In the genomic region with DNA sequence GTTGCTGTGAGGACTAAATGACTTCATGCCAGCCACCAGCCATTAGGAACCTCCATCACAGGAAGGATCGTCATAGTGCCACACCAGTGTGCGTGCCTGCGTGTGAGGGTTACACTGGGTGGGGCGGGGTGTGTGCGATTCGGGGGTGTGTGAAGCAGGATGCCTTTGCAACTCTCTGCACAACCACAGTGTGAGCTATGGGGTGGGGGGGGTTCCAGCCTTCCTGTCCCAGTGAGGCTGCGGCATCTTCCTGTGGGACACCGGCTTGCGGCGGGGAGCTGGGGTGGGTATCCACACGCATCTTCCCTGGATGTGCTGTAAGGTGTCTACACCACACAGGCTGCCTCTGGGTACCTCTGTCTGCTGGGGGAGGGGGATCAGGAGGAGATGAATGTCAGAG, we compare ENCODE assay signal across 1 cellular context.
TF ChIP-seq lines count a peak whose summit lies in the region.

No MANE protein-coding gene starts in this region.

TF ChIP-seq in H1, 55 proteins besides CTCF, POLR2A, EP300 and RAD21:
- TF ChIP-seq YY1 (IDR thresholded peaks at IDR 0.05; ENCODE audit: low read depth, low read length) (no peak), BCL11A (IDR thresholded peaks at IDR 0.05; ENCODE audit: low read depth in 2 of 2, low read length in 2 of 2) (no peak), RBBP5 (IDR thresholded peaks at IDR 0.05; ENCODE audit: borderline replicate concordance, low read depth, low read length) (no peak), FOSL1 (IDR thresholded peaks at IDR 0.05; ENCODE audit: insufficient read depth, low read depth, low read length) (no peak), NANOG (IDR thresholded peaks at IDR 0.05; ENCODE audit: insufficient read depth, low read depth, low read length, poor library complexity, severe bottlenecking) (no peak), SIRT6 (IDR thresholded peaks at IDR 0.05; ENCODE audit: low read length) (no peak), TCF12 (IDR thresholded peaks at IDR 0.05; ENCODE audit: low read depth, low read length) (no peak), SP2 (IDR thresholded peaks at IDR 0.05; ENCODE audit: low read length) (no peak), SIN3A (conservative IDR thresholded peaks at IDR 0.05 in 1 of 2, IDR thresholded peaks at IDR 0.05 in 1 of 2; ENCODE audit: low read depth in 1 of 2, low read length in 2 of 2) (no peak), CBX5 (IDR thresholded peaks at IDR 0.05; ENCODE audit: low read depth, low read length) (no peak), SP4 (IDR thresholded peaks at IDR 0.05; ENCODE audit: low read length) (no peak), CREB1 (IDR thresholded peaks at IDR 0.05) (no peak), CEBPB (IDR thresholded peaks at IDR 0.05; ENCODE audit: low read depth, low read length) (no peak), BACH1 (IDR thresholded peaks at IDR 0.05; ENCODE audit: low read length) (no peak), CBX8 (IDR thresholded peaks at IDR 0.05; ENCODE audit: borderline replicate concordance, low read depth, low read length) (no peak), POLR2AphosphoS5 (IDR thresholded peaks at IDR 0.05; ENCODE audit: low read depth, low read length) (no peak), BRCA1 (IDR thresholded peaks at IDR 0.05; ENCODE audit: low read depth, low read length) (no peak), JUN (IDR thresholded peaks at IDR 0.05; ENCODE audit: low read depth, low read length) (no peak)
- TF ChIP-seq, protein P1, sequence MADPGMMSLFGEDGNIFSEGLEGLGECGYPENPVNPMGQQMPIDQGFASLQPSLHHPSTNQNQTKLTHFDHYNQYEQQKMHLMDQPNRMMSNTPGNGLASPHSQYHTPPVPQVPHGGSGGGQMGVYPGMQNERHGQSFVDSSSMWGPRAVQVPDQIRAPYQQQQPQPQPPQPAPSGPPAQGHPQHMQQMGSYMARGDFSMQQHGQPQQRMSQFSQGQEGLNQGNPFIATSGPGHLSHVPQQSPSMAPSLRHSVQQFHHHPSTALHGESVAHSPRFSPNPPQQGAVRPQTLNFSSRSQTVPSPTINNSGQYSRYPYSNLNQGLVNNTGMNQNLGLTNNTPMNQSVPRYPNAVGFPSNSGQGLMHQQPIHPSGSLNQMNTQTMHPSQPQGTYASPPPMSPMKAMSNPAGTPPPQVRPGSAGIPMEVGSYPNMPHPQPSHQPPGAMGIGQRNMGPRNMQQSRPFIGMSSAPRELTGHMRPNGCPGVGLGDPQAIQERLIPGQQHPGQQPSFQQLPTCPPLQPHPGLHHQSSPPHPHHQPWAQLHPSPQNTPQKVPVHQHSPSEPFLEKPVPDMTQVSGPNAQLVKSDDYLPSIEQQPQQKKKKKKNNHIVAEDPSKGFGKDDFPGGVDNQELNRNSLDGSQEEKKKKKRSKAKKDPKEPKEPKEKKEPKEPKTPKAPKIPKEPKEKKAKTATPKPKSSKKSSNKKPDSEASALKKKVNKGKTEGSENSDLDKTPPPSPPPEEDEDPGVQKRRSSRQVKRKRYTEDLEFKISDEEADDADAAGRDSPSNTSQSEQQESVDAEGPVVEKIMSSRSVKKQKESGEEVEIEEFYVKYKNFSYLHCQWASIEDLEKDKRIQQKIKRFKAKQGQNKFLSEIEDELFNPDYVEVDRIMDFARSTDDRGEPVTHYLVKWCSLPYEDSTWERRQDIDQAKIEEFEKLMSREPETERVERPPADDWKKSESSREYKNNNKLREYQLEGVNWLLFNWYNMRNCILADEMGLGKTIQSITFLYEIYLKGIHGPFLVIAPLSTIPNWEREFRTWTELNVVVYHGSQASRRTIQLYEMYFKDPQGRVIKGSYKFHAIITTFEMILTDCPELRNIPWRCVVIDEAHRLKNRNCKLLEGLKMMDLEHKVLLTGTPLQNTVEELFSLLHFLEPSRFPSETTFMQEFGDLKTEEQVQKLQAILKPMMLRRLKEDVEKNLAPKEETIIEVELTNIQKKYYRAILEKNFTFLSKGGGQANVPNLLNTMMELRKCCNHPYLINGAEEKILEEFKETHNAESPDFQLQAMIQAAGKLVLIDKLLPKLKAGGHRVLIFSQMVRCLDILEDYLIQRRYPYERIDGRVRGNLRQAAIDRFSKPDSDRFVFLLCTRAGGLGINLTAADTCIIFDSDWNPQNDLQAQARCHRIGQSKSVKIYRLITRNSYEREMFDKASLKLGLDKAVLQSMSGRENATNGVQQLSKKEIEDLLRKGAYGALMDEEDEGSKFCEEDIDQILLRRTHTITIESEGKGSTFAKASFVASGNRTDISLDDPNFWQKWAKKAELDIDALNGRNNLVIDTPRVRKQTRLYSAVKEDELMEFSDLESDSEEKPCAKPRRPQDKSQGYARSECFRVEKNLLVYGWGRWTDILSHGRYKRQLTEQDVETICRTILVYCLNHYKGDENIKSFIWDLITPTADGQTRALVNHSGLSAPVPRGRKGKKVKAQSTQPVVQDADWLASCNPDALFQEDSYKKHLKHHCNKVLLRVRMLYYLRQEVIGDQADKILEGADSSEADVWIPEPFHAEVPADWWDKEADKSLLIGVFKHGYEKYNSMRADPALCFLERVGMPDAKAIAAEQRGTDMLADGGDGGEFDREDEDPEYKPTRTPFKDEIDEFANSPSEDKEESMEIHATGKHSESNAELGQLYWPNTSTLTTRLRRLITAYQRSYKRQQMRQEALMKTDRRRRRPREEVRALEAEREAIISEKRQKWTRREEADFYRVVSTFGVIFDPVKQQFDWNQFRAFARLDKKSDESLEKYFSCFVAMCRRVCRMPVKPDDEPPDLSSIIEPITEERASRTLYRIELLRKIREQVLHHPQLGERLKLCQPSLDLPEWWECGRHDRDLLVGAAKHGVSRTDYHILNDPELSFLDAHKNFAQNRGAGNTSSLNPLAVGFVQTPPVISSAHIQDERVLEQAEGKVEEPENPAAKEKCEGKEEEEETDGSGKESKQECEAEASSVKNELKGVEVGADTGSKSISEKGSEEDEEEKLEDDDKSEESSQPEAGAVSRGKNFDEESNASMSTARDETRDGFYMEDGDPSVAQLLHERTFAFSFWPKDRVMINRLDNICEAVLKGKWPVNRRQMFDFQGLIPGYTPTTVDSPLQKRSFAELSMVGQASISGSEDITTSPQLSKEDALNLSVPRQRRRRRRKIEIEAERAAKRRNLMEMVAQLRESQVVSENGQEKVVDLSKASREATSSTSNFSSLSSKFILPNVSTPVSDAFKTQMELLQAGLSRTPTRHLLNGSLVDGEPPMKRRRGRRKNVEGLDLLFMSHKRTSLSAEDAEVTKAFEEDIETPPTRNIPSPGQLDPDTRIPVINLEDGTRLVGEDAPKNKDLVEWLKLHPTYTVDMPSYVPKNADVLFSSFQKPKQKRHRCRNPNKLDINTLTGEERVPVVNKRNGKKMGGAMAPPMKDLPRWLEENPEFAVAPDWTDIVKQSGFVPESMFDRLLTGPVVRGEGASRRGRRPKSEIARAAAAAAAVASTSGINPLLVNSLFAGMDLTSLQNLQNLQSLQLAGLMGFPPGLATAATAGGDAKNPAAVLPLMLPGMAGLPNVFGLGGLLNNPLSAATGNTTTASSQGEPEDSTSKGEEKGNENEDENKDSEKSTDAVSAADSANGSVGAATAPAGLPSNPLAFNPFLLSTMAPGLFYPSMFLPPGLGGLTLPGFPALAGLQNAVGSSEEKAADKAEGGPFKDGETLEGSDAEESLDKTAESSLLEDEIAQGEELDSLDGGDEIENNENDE (IDR thresholded peaks at IDR 0.05; ENCODE audit: insufficient replicate concordance, low read length), result no peak
